In genomic region chr7:16359201-16359600, GRCh38 we compare ENCODE assay signal across 19 cellular contexts.
"Had no signal": no experiment of that assay in that cellular context is flagged by ENCODE, and none has a peak within 500 bp of the region (broad histone marks: within the 10 kb centered on the region; RNA-seq: fewer than 3 reads in every experiment).

No MANE protein-coding gene starts in this region.

- H3K4me1 ChIP-seq: breast epithelium had no signal

- H3K27ac ChIP-seq: breast epithelium had no signal

- H3K36me3 ChIP-seq: breast epithelium had no signal

- H3K4me1 Mint-ChIP-seq: activated naive CD4-positive, alpha-beta T cell treated with anti-CD3 and anti-CD28 coated beads, Interleukin-2, amount 50 U/mL, for 24 hours had no signal

- DNase-seq: activated CD4-positive, alpha-beta T cell treated with anti-CD3 and anti-CD28 coated beads for 4 hours; activated CD8-positive, alpha-beta memory T cell treated with anti-CD3 and anti-CD28 coated beads, Interleukin-2, amount 50 U/mL, for 4 hours; activated CD8-positive, alpha-beta T cell treated with anti-CD3 and anti-CD28 coated beads for 36 hours; aorta; KG1; NCI-H1048; NCI-H1417; NCI-H2081; NCI-H2227 treated with DMSO at 0.1 percent for 48 hours; NCI-H510A; NCI-H526 treated with DMSO at 0.1 percent for 48 hours; NCI-H82; PC-3; SHP77 had no signal

- H3K4me3 ChIP-seq: breast epithelium had no signal

- H3K27me3 ChIP-seq: breast epithelium had no signal

- H3K36me3 Mint-ChIP-seq: activated naive CD4-positive, alpha-beta T cell treated with anti-CD3 and anti-CD28 coated beads, Interleukin-2, amount 50 U/mL, for 24 hours had no signal

- ATAC-seq: activated CD4-positive, CD25-positive, alpha-beta regulatory T cell treated with anti-CD3 and anti-CD28 coated beads, Interleukin-2, amount 50 U/mL, for 24 hours; activated CD8-positive, alpha-beta T cell treated with anti-CD3 and anti-CD28 coated beads for 36 hours; PC-3 had no signal

- H3K9me3 Mint-ChIP-seq: activated CD8-positive, alpha-beta T cell treated with anti-CD3 and anti-CD28 coated beads for 36 hours; activated naive CD4-positive, alpha-beta T cell treated with anti-CD3 and anti-CD28 coated beads, Interleukin-2, amount 50 U/mL, for 24 hours; central memory CD8-positive, alpha-beta T cell; T-helper 1 cell treated with Interleukin-12 subunit alpha and Interleukin-12 subunit beta and Interleukin-4 antibody, amounts not matched to agents 30 μg/mL and 1 μg/mL, for 36 hours had no signal

- H3K27me3 Mint-ChIP-seq: activated CD8-positive, alpha-beta T cell treated with anti-CD3 and anti-CD28 coated beads for 36 hours; central memory CD8-positive, alpha-beta T cell had no signal

- H3K27ac Mint-ChIP-seq: activated CD8-positive, alpha-beta T cell treated with anti-CD3 and anti-CD28 coated beads for 36 hours; activated naive CD4-positive, alpha-beta T cell treated with anti-CD3 and anti-CD28 coated beads, Interleukin-2, amount 50 U/mL, for 24 hours; T-helper 1 cell treated with Interleukin-12 subunit alpha and Interleukin-12 subunit beta and Interleukin-4 antibody, amounts not matched to agents 30 μg/mL and 1 μg/mL, for 36 hours had no signal

- H3K4me3 Mint-ChIP-seq: activated CD8-positive, alpha-beta T cell treated with anti-CD3 and anti-CD28 coated beads for 36 hours; activated naive CD4-positive, alpha-beta T cell treated with anti-CD3 and anti-CD28 coated beads, Interleukin-2, amount 50 U/mL, for 24 hours; central memory CD8-positive, alpha-beta T cell; T-helper 1 cell treated with Interleukin-12 subunit alpha and Interleukin-12 subunit beta and Interleukin-4 antibody, amounts not matched to agents 30 μg/mL and 1 μg/mL, for 36 hours had no signal
